1 cellular context compared by ENCODE assay signal in the genomic region with DNA sequence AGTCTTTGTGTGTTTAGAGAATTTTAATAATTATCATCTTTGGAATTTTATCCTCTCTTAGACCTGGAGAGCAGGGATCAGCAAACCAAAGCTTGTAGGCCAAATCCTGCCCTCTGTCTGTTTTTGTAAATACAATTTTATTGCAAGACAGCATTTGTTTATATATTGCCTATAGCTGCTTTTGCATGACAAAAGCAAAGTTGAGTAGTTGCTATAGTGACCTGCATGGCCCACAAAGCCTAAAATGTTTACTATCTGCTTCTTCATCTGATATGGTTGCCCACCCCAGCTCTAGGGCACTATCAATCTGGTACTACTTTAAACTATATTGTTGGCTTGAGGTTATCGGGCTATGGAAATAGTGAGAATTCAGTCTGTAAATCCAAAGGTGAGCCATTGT.
TF ChIP-seq lines count a peak whose summit lies in the region.

No MANE protein-coding gene starts in this region.

TF ChIP-seq in GM23338, 12 proteins besides CTCF, POLR2A, EP300 and RAD21 (continued from another document):
- TF ChIP-seq, protein P1, sequence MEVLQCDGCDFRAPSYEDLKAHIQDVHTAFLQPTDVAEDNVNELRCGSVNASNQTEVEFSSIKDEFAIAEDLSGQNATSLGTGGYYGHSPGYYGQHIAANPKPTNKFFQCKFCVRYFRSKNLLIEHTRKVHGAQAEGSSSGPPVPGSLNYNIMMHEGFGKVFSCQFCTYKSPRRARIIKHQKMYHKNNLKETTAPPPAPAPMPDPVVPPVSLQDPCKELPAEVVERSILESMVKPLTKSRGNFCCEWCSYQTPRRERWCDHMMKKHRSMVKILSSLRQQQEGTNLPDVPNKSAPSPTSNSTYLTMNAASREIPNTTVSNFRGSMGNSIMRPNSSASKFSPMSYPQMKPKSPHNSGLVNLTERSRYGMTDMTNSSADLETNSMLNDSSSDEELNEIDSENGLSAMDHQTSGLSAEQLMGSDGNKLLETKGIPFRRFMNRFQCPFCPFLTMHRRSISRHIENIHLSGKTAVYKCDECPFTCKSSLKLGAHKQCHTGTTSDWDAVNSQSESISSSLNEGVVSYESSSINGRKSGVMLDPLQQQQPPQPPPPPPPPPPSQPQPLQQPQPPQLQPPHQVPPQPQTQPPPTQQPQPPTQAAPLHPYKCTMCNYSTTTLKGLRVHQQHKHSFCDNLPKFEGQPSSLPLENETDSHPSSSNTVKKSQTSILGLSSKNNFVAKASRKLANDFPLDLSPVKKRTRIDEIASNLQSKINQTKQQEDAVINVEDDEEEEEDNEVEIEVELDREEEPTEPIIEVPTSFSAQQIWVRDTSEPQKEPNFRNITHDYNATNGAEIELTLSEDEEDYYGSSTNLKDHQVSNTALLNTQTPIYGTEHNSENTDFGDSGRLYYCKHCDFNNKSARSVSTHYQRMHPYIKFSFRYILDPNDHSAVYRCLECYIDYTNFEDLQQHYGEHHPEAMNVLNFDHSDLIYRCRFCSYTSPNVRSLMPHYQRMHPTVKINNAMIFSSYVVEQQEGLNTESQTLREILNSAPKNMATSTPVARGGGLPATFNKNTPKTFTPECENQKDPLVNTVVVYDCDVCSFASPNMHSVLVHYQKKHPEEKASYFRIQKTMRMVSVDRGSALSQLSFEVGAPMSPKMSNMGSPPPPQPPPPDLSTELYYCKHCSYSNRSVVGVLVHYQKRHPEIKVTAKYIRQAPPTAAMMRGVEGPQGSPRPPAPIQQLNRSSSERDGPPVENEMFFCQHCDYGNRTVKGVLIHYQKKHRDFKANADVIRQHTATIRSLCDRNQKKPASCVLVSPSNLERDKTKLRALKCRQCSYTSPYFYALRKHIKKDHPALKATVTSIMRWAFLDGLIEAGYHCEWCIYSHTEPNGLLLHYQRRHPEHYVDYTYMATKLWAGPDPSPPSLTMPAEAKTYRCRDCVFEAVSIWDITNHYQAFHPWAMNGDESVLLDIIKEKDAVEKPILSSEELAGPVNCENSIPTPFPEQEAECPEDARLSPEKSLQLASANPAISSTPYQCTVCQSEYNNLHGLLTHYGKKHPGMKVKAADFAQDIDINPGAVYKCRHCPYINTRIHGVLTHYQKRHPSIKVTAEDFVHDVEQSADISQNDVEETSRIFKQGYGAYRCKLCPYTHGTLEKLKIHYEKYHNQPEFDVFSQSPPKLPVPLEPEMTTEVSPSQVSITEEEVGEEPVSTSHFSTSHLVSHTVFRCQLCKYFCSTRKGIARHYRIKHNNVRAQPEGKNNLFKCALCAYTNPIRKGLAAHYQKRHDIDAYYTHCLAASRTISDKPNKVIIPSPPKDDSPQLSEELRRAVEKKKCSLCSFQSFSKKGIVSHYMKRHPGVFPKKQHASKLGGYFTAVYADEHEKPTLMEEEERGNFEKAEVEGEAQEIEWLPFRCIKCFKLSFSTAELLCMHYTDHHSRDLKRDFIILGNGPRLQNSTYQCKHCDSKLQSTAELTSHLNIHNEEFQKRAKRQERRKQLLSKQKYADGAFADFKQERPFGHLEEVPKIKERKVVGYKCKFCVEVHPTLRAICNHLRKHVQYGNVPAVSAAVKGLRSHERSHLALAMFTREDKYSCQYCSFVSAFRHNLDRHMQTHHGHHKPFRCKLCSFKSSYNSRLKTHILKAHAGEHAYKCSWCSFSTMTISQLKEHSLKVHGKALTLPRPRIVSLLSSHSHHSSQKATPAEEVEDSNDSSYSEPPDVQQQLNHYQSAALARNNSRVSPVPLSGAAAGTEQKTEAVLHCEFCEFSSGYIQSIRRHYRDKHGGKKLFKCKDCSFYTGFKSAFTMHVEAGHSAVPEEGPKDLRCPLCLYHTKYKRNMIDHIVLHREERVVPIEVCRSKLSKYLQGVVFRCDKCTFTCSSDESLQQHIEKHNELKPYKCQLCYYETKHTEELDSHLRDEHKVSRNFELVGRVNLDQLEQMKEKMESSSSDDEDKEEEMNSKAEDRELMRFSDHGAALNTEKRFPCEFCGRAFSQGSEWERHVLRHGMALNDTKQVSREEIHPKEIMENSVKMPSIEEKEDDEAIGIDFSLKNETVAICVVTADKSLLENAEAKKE (CRISPR knock-in tag; IDR thresholded peaks at IDR 0.05), result no peak
- TF ChIP-seq CREB1 (CRISPR knock-in tag; IDR thresholded peaks at IDR 0.05; ENCODE audit: low read depth) (no peak), POLR2AphosphoS5 (IDR thresholded peaks at IDR 0.05; ENCODE audit: low read depth) (no peak), EZH2phosphoT487 (IDR thresholded peaks at IDR 0.05; ENCODE audit: unreplicated experiment) (no peak), NANOG (IDR thresholded peaks at IDR 0.05; ENCODE audit: borderline replicate concordance) (no peak)
